ENCODE assay signal across 8 cellular contexts in the genomic region with DNA sequence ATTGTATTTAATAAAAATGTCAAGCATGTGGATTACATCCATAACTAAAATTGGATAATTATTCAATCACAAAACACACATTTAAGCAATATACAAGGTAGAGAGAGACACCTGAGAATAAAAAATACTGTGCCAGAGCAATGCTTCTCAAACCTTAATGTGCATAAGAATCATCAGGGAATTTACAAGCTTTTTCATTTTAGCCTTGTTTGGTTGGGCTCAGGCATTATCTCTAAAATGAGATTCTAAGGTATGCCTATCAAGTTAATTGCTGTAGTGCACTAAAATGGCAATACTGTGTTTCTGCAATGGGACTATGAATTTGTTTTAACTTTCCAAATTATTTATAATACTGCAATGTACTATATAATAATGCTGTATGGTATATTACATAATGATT. TPM values are rescaled to one million over a fixed set of nuclear protein-coding genes. Genes with fewer than 3 reads are reported as not detected.
DNase-seq lines count a peak whose midpoint lies in the region; ATAC-seq and TF ChIP-seq lines count a peak whose summit lies in the region.

No MANE protein-coding gene starts in this region.

- no peaks in the 10 kb centered on the region for H3K9me3 Mint-ChIP-seq in naive B cell

- ATAC-seq in naive B cell (ENCODE audit: low read depth in 2 of 2) (no peak), HG02759 (IDR thresholded peaks at IDR 0.05; ENCODE audit: unreplicated experiment) (no peak)

- H3K27me3 Mint-ChIP-seq in naive B cell: no peaks in the 10 kb centered on the region

- H3K4me3 Mint-ChIP-seq in naive B cell: peak overlapping the region; percentile 82 to 97 (median 94)

- H3K4me3 ChIP-seq in AG09309 (ENCODE audit: control insufficient read depth, low read depth, low read length) (peak overlapping the region; percentile 73), choroid plexus epithelial cell (ENCODE audit: low read depth, low read length) (peak overlapping the region; percentile 77)
- H3K4me3 ChIP-seq in Jurkat, Clone E6-1 (ENCODE audit: low read length): peak overlapping the region; percentile 86

- H3K36me3 Mint-ChIP-seq in naive B cell: peaks cover 0 to 6% of the 10 kb centered on the region in 2 donors

- TF ChIP-seq CTCF in AG09309 (IDR thresholded peaks at IDR 0.05; ENCODE audit: control insufficient read depth, insufficient read depth, low read depth, low read length, missing control alignments) (no peak), choroid plexus epithelial cell (conservative IDR thresholded peaks at IDR 0.05; ENCODE audit: low read depth, low read length) (no peak)

- peaks cover 32 to 67% (median 48%) of the 10 kb centered on the region in 3 donors for H3K4me1 Mint-ChIP-seq in naive B cell

- H3K27ac Mint-ChIP-seq in naive B cell: peak overlapping the region; percentile 92 to 99 (median 98)

- no peak for DNase-seq in AG09309 (ENCODE audit: low read depth)
- DNase-seq in Jurkat, Clone E6-1 (ENCODE audit: low read depth, low spot score): no peak
- DNase-seq in choroid plexus epithelial cell (ENCODE audit: low read depth): no peak
- DNase-seq in naive B cell: no peak
- DNase-seq in stimulated activated CD4-positive, alpha-beta T cell treated with anti-CD3 and anti-CD28 coated beads, Interleukin-2, amount 100 ng/mL, for 48 hours: no peak
- DNase-seq in NCI-H2107 treated with DMSO at 0.1 percent for 48 hours (lab: John Stamatoyannopoulos, UW; ENCODE audit: unreplicated experiment): no peak
- DNase-seq in mesenteric fat pad (ENCODE audit: low spot score): no peak

RNA-seq across cellular contexts. Expression of a gene that starts 1.0 kb away (rescaled TPM):
- 73.1 TPM for polyA plus RNA-seq in Jurkat, Clone E6-1 (2012; ENCODE audit: insufficient read depth, insufficient read length)
- 100 to 1,000 TPM; 217 to 269 (median 220) TPM for polyA plus RNA-seq in naive B cell (ENCODE audit: low read depth in 6 of 6)
- total RNA-seq in mesenteric fat pad: 109 TPM

RNA-seq across cellular contexts. Expression of a gene that starts 20.7 kb away (rescaled TPM):
- polyA plus RNA-seq in Jurkat, Clone E6-1 (2012; ENCODE audit: insufficient read depth, insufficient read length): 311 TPM
- 1 to 10 TPM; 1.4 to 8.0 (median 4.6) TPM for polyA plus RNA-seq in naive B cell (ENCODE audit: low read depth in 6 of 6)
- 47.4 TPM for total RNA-seq in mesenteric fat pad

RNA-seq across cellular contexts. Expression of a gene that starts 30.0 kb away (rescaled TPM):
- 94.3 TPM for polyA plus RNA-seq in Jurkat, Clone E6-1 (2012; ENCODE audit: insufficient read depth, insufficient read length)
- polyA plus RNA-seq in naive B cell (ENCODE audit: low read depth in 6 of 6): 10 to 100 TPM; 25.2 to 36.9 (median 31.4) TPM
- total RNA-seq in mesenteric fat pad: 42.2 TPM
